ENCODE assay signal across 1 cellular context in genomic region chr4:1196421-1197183, GRCh38.
TF ChIP-seq lines count a peak whose summit lies in the region.

No MANE protein-coding gene starts in this region.

TF ChIP-seq in K562, 482 proteins besides CTCF, POLR2A, EP300 and RAD21:
- TF ChIP-seq ATF1 (CRISPR knock-in tag; IDR thresholded peaks at IDR 0.05): no peak
- 0 out of 2 replicates have a peak, but pooled peaks have one; percentile 19 for TF ChIP-seq ATF1 (tag; IDR thresholded peaks at IDR 0.05)
- no peak for TF ChIP-seq U2AF1 (optimal IDR thresholded peaks at IDR 0.05; ENCODE audit: low read depth, low read length)
- no peak for TF ChIP-seq MYNN (IDR thresholded peaks at IDR 0.05)
- TF ChIP-seq MYNN (CRISPR knock-in tag; IDR thresholded peaks at IDR 0.05): no peak
- peak; percentile 63 for TF ChIP-seq PRDM10 (IDR thresholded peaks at IDR 0.05; ENCODE audit: partially characterized antibody)
- no peak for TF ChIP-seq CGGBP1 (CRISPR knock-in tag; IDR thresholded peaks at IDR 0.05)
TF ChIP-seq in K562: peak in this region for 2.
